In genomic region chr5:179198865-179199645, GRCh38 we compare ENCODE assay signal across 1 cellular context.
TF ChIP-seq lines count a peak whose summit lies in the region.

No MANE protein-coding gene starts in this region.

TF ChIP-seq in GM23338, 12 proteins besides CTCF, POLR2A, EP300 and RAD21 (continued from another document):
- TF ChIP-seq REST (IDR thresholded peaks at IDR 0.05; ENCODE audit: unreplicated experiment) (no peak), NANOG (IDR thresholded peaks at IDR 0.05; ENCODE audit: borderline replicate concordance) (no peak)
